1 cellular context compared by ENCODE assay signal in the genomic region with DNA sequence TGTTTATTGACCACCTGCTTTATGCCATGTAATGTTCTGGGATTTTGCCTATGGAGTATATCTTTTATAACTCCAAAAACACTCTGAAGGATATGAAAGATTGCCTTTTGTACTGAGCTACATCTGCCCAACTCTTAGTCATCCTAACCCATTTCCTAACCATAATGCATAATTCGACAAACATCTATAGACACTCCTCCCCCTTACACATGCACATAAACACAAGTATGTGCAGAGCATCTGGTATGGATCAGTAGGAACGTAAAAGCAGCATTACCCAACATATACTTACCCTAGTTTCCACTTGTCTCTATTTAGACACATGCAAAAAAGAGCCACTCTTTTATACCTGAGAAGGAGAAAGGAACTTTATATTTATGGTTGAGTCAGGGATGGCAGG.
TF ChIP-seq lines count a peak whose summit lies in the region.

No MANE protein-coding gene starts in this region.

TF ChIP-seq in WTC11, 78 proteins besides CTCF, POLR2A, EP300 and RAD21 (continued from another document):
- TF ChIP-seq, protein P1, sequence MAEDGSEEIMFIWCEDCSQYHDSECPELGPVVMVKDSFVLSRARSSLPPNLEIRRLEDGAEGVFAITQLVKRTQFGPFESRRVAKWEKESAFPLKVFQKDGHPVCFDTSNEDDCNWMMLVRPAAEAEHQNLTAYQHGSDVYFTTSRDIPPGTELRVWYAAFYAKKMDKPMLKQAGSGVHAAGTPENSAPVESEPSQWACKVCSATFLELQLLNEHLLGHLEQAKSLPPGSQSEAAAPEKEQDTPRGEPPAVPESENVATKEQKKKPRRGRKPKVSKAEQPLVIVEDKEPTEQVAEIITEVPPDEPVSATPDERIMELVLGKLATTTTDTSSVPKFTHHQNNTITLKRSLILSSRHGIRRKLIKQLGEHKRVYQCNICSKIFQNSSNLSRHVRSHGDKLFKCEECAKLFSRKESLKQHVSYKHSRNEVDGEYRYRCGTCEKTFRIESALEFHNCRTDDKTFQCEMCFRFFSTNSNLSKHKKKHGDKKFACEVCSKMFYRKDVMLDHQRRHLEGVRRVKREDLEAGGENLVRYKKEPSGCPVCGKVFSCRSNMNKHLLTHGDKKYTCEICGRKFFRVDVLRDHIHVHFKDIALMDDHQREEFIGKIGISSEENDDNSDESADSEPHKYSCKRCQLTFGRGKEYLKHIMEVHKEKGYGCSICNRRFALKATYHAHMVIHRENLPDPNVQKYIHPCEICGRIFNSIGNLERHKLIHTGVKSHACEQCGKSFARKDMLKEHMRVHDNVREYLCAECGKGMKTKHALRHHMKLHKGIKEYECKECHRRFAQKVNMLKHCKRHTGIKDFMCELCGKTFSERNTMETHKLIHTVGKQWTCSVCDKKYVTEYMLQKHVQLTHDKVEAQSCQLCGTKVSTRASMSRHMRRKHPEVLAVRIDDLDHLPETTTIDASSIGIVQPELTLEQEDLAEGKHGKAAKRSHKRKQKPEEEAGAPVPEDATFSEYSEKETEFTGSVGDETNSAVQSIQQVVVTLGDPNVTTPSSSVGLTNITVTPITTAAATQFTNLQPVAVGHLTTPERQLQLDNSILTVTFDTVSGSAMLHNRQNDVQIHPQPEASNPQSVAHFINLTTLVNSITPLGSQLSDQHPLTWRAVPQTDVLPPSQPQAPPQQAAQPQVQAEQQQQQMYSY (CRISPR knock-in tag; IDR thresholded peaks at IDR 0.05): no peak
- TF ChIP-seq FOXP1 (CRISPR knock-in tag; IDR thresholded peaks at IDR 0.05; ENCODE audit: borderline replicate concordance) (no peak), ZNF263 (CRISPR knock-in tag; IDR thresholded peaks at IDR 0.05; ENCODE audit: low read depth) (no peak), CREM (CRISPR knock-in tag; IDR thresholded peaks at IDR 0.05) (no peak), NR1H2 (CRISPR knock-in tag; IDR thresholded peaks at IDR 0.05) (no peak), FOXK1 (CRISPR knock-in tag; IDR thresholded peaks at IDR 0.05) (no peak), FOXJ3 (CRISPR knock-in tag; IDR thresholded peaks at IDR 0.05; ENCODE audit: borderline replicate concordance) (no peak), SMAD3 (CRISPR knock-in tag; IDR thresholded peaks at IDR 0.05; ENCODE audit: borderline replicate concordance) (no peak)
- TF ChIP-seq, protein P2, sequence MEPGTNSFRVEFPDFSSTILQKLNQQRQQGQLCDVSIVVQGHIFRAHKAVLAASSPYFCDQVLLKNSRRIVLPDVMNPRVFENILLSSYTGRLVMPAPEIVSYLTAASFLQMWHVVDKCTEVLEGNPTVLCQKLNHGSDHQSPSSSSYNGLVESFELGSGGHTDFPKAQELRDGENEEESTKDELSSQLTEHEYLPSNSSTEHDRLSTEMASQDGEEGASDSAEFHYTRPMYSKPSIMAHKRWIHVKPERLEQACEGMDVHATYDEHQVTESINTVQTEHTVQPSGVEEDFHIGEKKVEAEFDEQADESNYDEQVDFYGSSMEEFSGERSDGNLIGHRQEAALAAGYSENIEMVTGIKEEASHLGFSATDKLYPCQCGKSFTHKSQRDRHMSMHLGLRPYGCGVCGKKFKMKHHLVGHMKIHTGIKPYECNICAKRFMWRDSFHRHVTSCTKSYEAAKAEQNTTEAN (CRISPR knock-in tag; IDR thresholded peaks at IDR 0.05): no peak
